ENCODE assay signal across 16 cellular contexts in the genomic region with DNA sequence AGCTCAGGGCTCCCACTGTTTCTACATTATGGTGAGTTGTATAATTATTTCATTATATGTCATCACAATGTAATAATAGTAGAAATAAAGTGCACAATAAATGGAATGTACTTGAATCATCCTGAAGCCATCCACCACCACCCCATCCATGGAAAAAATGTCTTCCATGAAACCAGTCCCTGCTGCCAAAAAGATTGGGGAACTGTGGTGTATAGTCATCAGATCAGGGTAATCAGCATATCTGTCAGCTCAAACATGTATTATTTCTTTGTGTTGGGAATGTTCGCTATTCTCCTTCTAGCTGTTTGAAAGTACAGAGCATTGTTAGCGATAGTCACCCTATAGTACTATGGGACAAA. TPM values are rescaled to one million over a fixed set of nuclear protein-coding genes. Genes with fewer than 3 reads are reported as not detected.
DNase-seq lines count a peak whose midpoint lies in the region; ATAC-seq and TF ChIP-seq lines count a peak whose summit lies in the region.
"Had no signal": no experiment of that assay in that cellular context is flagged by ENCODE, and none has a peak within 500 bp of the region (broad histone marks: within the 10 kb centered on the region; RNA-seq: fewer than 3 reads in every experiment).

No MANE protein-coding gene starts in this region.

- DNase-seq in IMR-90 (peak; percentile 23), fibroblast of mammary gland (ENCODE audit: low read depth) (peak; percentile 41), neural progenitor cell (ENCODE audit: low spot score) (no peak), neuronal stem cell (ENCODE audit: low spot score) (no peak)
- DNase-seq in activated CD4-positive, alpha-beta memory T cell treated with anti-CD3 and anti-CD28 coated beads, Interleukin-2, amount 10 ng/mL, durations not matched to agents 7 days and 5 days, result no peak
- DNase-seq: CD4-positive, alpha-beta memory T cell; DMS153; DMS79; GF-D8; GOT3; H7; HFFc6 had no signal

- no peak overlapping the region for H2AK5ac ChIP-seq in IMR-90 (ENCODE audit: low read depth, low read length)
- no peak overlapping the region for H2AK5ac ChIP-seq in neuronal stem cell (ENCODE audit: low read depth, low read length)

- H3K4me2 ChIP-seq in IMR-90 (ENCODE audit: low read depth, low read length), result no peak overlapping the region
- no peak overlapping the region for H3K4me2 ChIP-seq in neural progenitor cell
- H3K4me2 ChIP-seq in neuronal stem cell (ENCODE audit: insufficient read depth, low read length, poor library complexity, severe bottlenecking), result no peak overlapping the region
- H3K4me2 ChIP-seq: BLaER1 had no signal

- H4K91ac ChIP-seq in IMR-90 (ENCODE audit: insufficient read depth, low read depth, low read length), result no peak overlapping the region
- no peak overlapping the region for H4K91ac ChIP-seq in neuronal stem cell (ENCODE audit: low read depth, low read length, poor library complexity)

- H4K5ac ChIP-seq in IMR-90 (ENCODE audit: low read depth, low read length), result no peak overlapping the region

- H3K4me1 ChIP-seq in IMR-90 (ENCODE audit: control insufficient read depth, insufficient read depth, low read length), result no peaks in the 10 kb centered on the region
- H3K4me1 ChIP-seq in neural progenitor cell, result no peaks in the 10 kb centered on the region
- H3K4me1 ChIP-seq in neuronal stem cell (ENCODE audit: control insufficient read depth in 2 of 2, insufficient read depth in 1 of 2, low read depth in 1 of 2, low read length in 2 of 2), result peaks cover 6 to 10% of the 10 kb centered on the region in 2 donors

- no peak overlapping the region for H3K4me3 Mint-ChIP-seq in neural progenitor cell
- no peak overlapping the region for H3K4me3 Mint-ChIP-seq in activated CD4-positive, alpha-beta memory T cell treated with anti-CD3 and anti-CD28 coated beads, Interleukin-2, amount 10 ng/mL, durations not matched to agents 7 days and 5 days
- H3K4me3 Mint-ChIP-seq: CD14-positive monocyte; CD4-positive, alpha-beta memory T cell; HFFc6 had no signal

- dilution Hi-C loops in IMR-90 (cut with HindIII; ENCODE audit: low sequenced_read_pairs, unreplicated experiment), result no loop called here

- H3K4ac ChIP-seq in IMR-90 (ENCODE audit: low read depth, low read length), result no peak overlapping the region
- H3K4ac ChIP-seq in neuronal stem cell (ENCODE audit: low read length), result no peak overlapping the region

- H3K4me1 Mint-ChIP-seq in neural progenitor cell, result peaks cover 19% of the 10 kb centered on the region
- peaks cover 3% of the 10 kb centered on the region for H3K4me1 Mint-ChIP-seq in activated CD4-positive, alpha-beta memory T cell treated with anti-CD3 and anti-CD28 coated beads, Interleukin-2, amount 10 ng/mL, durations not matched to agents 7 days and 5 days
- H3K4me1 Mint-ChIP-seq: CD14-positive monocyte; CD4-positive, alpha-beta memory T cell had no signal

- peaks cover 5% of the 10 kb centered on the region for H3K9me3 Mint-ChIP-seq in neural progenitor cell
- H3K9me3 Mint-ChIP-seq in activated CD4-positive, alpha-beta memory T cell treated with anti-CD3 and anti-CD28 coated beads, Interleukin-2, amount 10 ng/mL, durations not matched to agents 7 days and 5 days, result no peaks in the 10 kb centered on the region

- peak overlapping the region; percentile 3 for H3K27ac Mint-ChIP-seq in neural progenitor cell
- no peak overlapping the region for H3K27ac Mint-ChIP-seq in activated CD4-positive, alpha-beta memory T cell treated with anti-CD3 and anti-CD28 coated beads, Interleukin-2, amount 10 ng/mL, durations not matched to agents 7 days and 5 days
- H3K27ac Mint-ChIP-seq: CD14-positive monocyte; CD4-positive, alpha-beta memory T cell; HFFc6 had no signal

- no peak overlapping the region for H4K8ac ChIP-seq in IMR-90 (ENCODE audit: low read depth in 2 of 2, low read length in 2 of 2)
- no peak overlapping the region for H4K8ac ChIP-seq in neuronal stem cell (ENCODE audit: low read depth, low read length)

- no peak overlapping the region for H3K18ac ChIP-seq in IMR-90 (ENCODE audit: low read depth, low read length)
- H3K18ac ChIP-seq in neuronal stem cell (ENCODE audit: low read length), result no peak overlapping the region

- no peaks in the 10 kb centered on the region for H4K20me1 ChIP-seq in IMR-90 (ENCODE audit: insufficient read depth, low read length)
- no peaks in the 10 kb centered on the region for H4K20me1 ChIP-seq in neural progenitor cell (ENCODE audit: low read depth)
- H4K20me1 ChIP-seq: BLaER1 had no signal

- H3K9me1 ChIP-seq in IMR-90 (ENCODE audit: insufficient read depth, low read length), result no peaks in the 10 kb centered on the region

- no TSS peak for BruUV-seq in IMR-90 (replicated peaks; lab: Mats Ljungman, UMichigan)

- TF ChIP-seq POLR2A in IMR-90 (IDR thresholded peaks at IDR 0.05; ENCODE audit: low read depth, low read length), result no peak

- no peak overlapping the region for H2BK15ac ChIP-seq in IMR-90 (ENCODE audit: low read depth, low read length)
- H2BK15ac ChIP-seq in neuronal stem cell (ENCODE audit: low read length), result no peak overlapping the region

- no peaks in the 10 kb centered on the region for H3K79me1 ChIP-seq in IMR-90 (ENCODE audit: low read depth in 1 of 2, low read length in 2 of 2)
- H3K79me1 ChIP-seq in neuronal stem cell (ENCODE audit: low read depth, low read length), result no peaks in the 10 kb centered on the region

- no peak overlapping the region for H2BK120ac ChIP-seq in IMR-90 (ENCODE audit: low read depth, low read length)
- H2BK120ac ChIP-seq in neuronal stem cell (ENCODE audit: low read depth, low read length), result no peak overlapping the region

- POLR2A ChIA-PET in IMR-90 (lab: Charles Lee; ENCODE audit: unreplicated experiment), result no interaction called here
- POLR2A ChIA-PET in activated CD4-positive, alpha-beta memory T cell treated with anti-CD3 and anti-CD28 coated beads, Interleukin-2, amount 10 ng/mL, durations not matched to agents 7 days and 5 days (lab: Charles Lee), result no interaction called here

- no peaks in the 10 kb centered on the region for H3K79me2 ChIP-seq in neural progenitor cell (ENCODE audit: low read depth)

- H3K27me3 ChIP-seq in IMR-90 (ENCODE audit: control insufficient read depth, insufficient read depth, low read length) (peaks cover 62% of the 10 kb centered on the region), neural progenitor cell (no peaks in the 10 kb centered on the region), neuronal stem cell (ENCODE audit: control insufficient read depth in 3 of 3, insufficient read depth in 3 of 3, low read depth in 1 of 3, low read length in 3 of 3) (no peaks in the 10 kb centered on the region)
- H3K27me3 ChIP-seq: BLaER1 had no signal

- no peak for TF ChIP-seq RAD21 in IMR-90 (IDR thresholded peaks at IDR 0.05; ENCODE audit: low read length)

- ATAC-seq in IMR-90 (ENCODE audit: low read depth), result no peak
- ATAC-seq in HG02970 (IDR thresholded peaks at IDR 0.05; ENCODE audit: low FRiP score, unreplicated experiment), result no peak
- ATAC-seq: HCT116 had no signal

- no CpG with 5 or more reads among the region's 2 CpGs for WGBS in IMR-90 (ENCODE audit: extremely low coverage in 2 of 2, insufficient read length in 1 of 2), 2 experiments
- no CpG with 5 or more reads among the region's 2 CpGs for WGBS in neuronal stem cell (ENCODE audit: extremely low coverage in 2 of 2, insufficient read length in 2 of 2, insufficient replicate concordance in 1 of 2), 2 donors

- no peak overlapping the region for H3K27ac ChIP-seq in IMR-90 (ENCODE audit: insufficient read depth, low read length)
- no peak overlapping the region for H3K27ac ChIP-seq in neural progenitor cell
- no peak overlapping the region for H3K27ac ChIP-seq in neuronal stem cell (replicated peaks; ENCODE audit: low read length)
- H3K27ac ChIP-seq: BLaER1 had no signal

- CTCF ChIA-PET in IMR-90 (lab: Yijun Ruan, JAX), result no interaction called here
- CTCF ChIA-PET in activated CD4-positive, alpha-beta memory T cell treated with anti-CD3 and anti-CD28 coated beads, Interleukin-2, amount 10 ng/mL, durations not matched to agents 7 days and 5 days (lab: Charles Lee), result no interaction called here

- no peak overlapping the region for H2BK20ac ChIP-seq in IMR-90 (ENCODE audit: low read depth, low read length)

- no peaks in the 10 kb centered on the region for H3K36me3 Mint-ChIP-seq in neural progenitor cell
- no peaks in the 10 kb centered on the region for H3K36me3 Mint-ChIP-seq in activated CD4-positive, alpha-beta memory T cell treated with anti-CD3 and anti-CD28 coated beads, Interleukin-2, amount 10 ng/mL, durations not matched to agents 7 days and 5 days (ENCODE audit: low read depth)
- H3K36me3 Mint-ChIP-seq: CD14-positive monocyte; CD4-positive, alpha-beta memory T cell had no signal

- intact Hi-C loops in IMR-90 (cut with micrococcal nuclease), result no loop called here

- no peak overlapping the region for H3K56ac ChIP-seq in IMR-90 (ENCODE audit: extremely low read depth, insufficient read depth, low read length)

- in situ Hi-C loops in IMR-90 (cut with MboI; ENCODE audit: low sequenced_read_pairs), result no loop called here

- peaks cover 12% of the 10 kb centered on the region for H3K9me3 ChIP-seq in IMR-90 (ENCODE audit: control insufficient read depth, insufficient read depth, low read length)
- no peaks in the 10 kb centered on the region for H3K9me3 ChIP-seq in neural progenitor cell (ENCODE audit: low read depth)
- peaks cover 0 to 3% of the 10 kb centered on the region in 2 donors for H3K9me3 ChIP-seq in neuronal stem cell (replicated peaks in 1 of 2; ENCODE audit: control insufficient read depth in 2 of 2, insufficient read depth in 1 of 2, low read depth in 1 of 2, low read length in 2 of 2)
- H3K9me3 ChIP-seq: BLaER1 had no signal

- no peak overlapping the region for H3K9ac ChIP-seq in IMR-90 (ENCODE audit: low read depth, low read length)
- H3K9ac ChIP-seq in neural progenitor cell, result no peak overlapping the region
- no peak overlapping the region for H3K9ac ChIP-seq in neuronal stem cell (ENCODE audit: low read depth, low read length, poor library complexity)
- H3K9ac ChIP-seq: BLaER1 had no signal

- H3K23ac ChIP-seq in IMR-90 (ENCODE audit: low read depth, low read length) (no peak overlapping the region), neuronal stem cell (ENCODE audit: low read depth, low read length, poor library complexity) (no peak overlapping the region)

- H2BK12ac ChIP-seq in neuronal stem cell (ENCODE audit: low read length), result no peak overlapping the region

- H3K4me3 ChIP-seq in IMR-90 (ENCODE audit: insufficient read depth, low read depth, low read length), result no peak overlapping the region
- H3K4me3 ChIP-seq in fibroblast of mammary gland (ENCODE audit: control insufficient read depth, low read depth, low read length), result no peak overlapping the region
- H3K4me3 ChIP-seq in neural progenitor cell, result no peak overlapping the region
- H3K4me3 ChIP-seq in neuronal stem cell (ENCODE audit: low read length in 2 of 2), result no peak overlapping the region
- H3K4me3 ChIP-seq: BLaER1 had no signal

- no peaks in the 10 kb centered on the region for H3K36me3 ChIP-seq in IMR-90 (ENCODE audit: control insufficient read depth, insufficient read depth, low read length)
- H3K36me3 ChIP-seq in neural progenitor cell, result no peaks in the 10 kb centered on the region
- no peaks in the 10 kb centered on the region for H3K36me3 ChIP-seq in neuronal stem cell (replicated peaks in 1 of 2; ENCODE audit: control insufficient read depth in 2 of 2, insufficient read depth in 2 of 2, low read length in 2 of 2)
- H3K36me3 ChIP-seq: BLaER1 had no signal

- H2AFZ ChIP-seq in IMR-90 (replicated peaks; ENCODE audit: low read length, poor library complexity) (no peak overlapping the region), neural progenitor cell (replicated peaks) (no peak overlapping the region), neuronal stem cell (ENCODE audit: low read length) (no peak overlapping the region)

- TF ChIP-seq CTCF in IMR-90 (conservative IDR thresholded peaks at IDR 0.05; ENCODE audit: low read depth, low read length) (no peak), fibroblast of mammary gland (conservative IDR thresholded peaks at IDR 0.05; ENCODE audit: control insufficient read depth, insufficient read depth, low read depth, low read length) (no peak), neural progenitor cell (IDR thresholded peaks at IDR 0.05) (no peak)

- H3K27me3 Mint-ChIP-seq in neural progenitor cell (ENCODE audit: insufficient read depth, low read depth), result peaks cover 10% of the 10 kb centered on the region
- peaks cover 24% of the 10 kb centered on the region for H3K27me3 Mint-ChIP-seq in activated CD4-positive, alpha-beta memory T cell treated with anti-CD3 and anti-CD28 coated beads, Interleukin-2, amount 10 ng/mL, durations not matched to agents 7 days and 5 days

- no peaks in the 10 kb centered on the region for H3F3A ChIP-seq in neural progenitor cell (ENCODE audit: low read depth)

- H3K14ac ChIP-seq in IMR-90 (replicated peaks; ENCODE audit: low read depth, low read length), result no peak overlapping the region
- H3K14ac ChIP-seq in neuronal stem cell (ENCODE audit: low read length), result no peak overlapping the region

- H2BK5ac ChIP-seq in IMR-90 (ENCODE audit: low read depth, low read length, poor library complexity, severe bottlenecking) (no peak overlapping the region), neuronal stem cell (ENCODE audit: low read length) (no peak overlapping the region)

- H2AK9ac ChIP-seq in IMR-90 (replicated peaks; ENCODE audit: low read depth, low read length, poor library complexity), result no peak overlapping the region

RNA-seq across cellular contexts. Expression of gene SLC22A23, which starts 33.8 kb away (rescaled TPM):
- total RNA-seq in IMR-90 (2012; rRNA removed) (0.56 and 0.72 TPM in 2 replicates), neural progenitor cell (ENCODE audit: low replicate concordance) (0.99 and 3.3 TPM in 2 replicates)
- polyA plus RNA-seq in IMR-90 (2012; rRNA removed), result 1.1 and 1.6 TPM in 2 replicates
- polyA plus RNA-seq in IMR-90 (2012; cell fraction: cytosol; rRNA removed), result 1.2 and 1.9 TPM in 2 replicates
- polyA plus RNA-seq in IMR-90 (2012; cell fraction: nucleus; rRNA removed; ENCODE audit: low replicate concordance), result 1.9 TPM in 2 replicates
- under 1 TPM; 0.75 to 0.83 TPM for total RNA-seq in activated CD4-positive, alpha-beta memory T cell treated with anti-CD3 and anti-CD28 coated beads, Interleukin-2, amount 10 ng/mL, durations not matched to agents 7 days and 5 days
- 3.6 TPM for polyA plus RNA-seq in neuronal stem cell (2013, experiment 1 of 2)
- 3.7 TPM for polyA plus RNA-seq in neuronal stem cell (2013, experiment 2 of 2)
- polyA plus RNA-seq: CD14-positive monocyte had no signal

Comparison
In these comparisons a context has a peak if more than half of its experiments do, and no peak if none do; other contexts are left out.
1. DNase-seq: peak in IMR-90 (single experiment) and fibroblast of mammary gland (single experiment); none in neural progenitor cell (single experiment), activated CD4-positive, alpha-beta memory T cell treated with anti-CD3 and anti-CD28 coated beads, Interleukin-2, amount 10 ng/mL, durations not matched to agents 7 days and 5 days (single experiment) and neuronal stem cell (single experiment).